ENCODE assay signal across 17 cellular contexts in genomic region chr17:682150-682549, GRCh38. TPM values are rescaled to one million over a fixed set of nuclear protein-coding genes. Genes with fewer than 3 reads are reported as not detected.
A peak's percentile ranks its signal among the peaks of the same experiment; 100 is the strongest.
DNase-seq lines count a peak whose midpoint lies in the region; ATAC-seq and TF ChIP-seq lines count a peak whose summit lies in the region.
"Had no signal": no experiment of that assay in that cellular context is flagged by ENCODE, and none has a peak within 500 bp of the region (broad histone marks: within the 10 kb centered on the region; RNA-seq: fewer than 3 reads in every experiment).

No MANE protein-coding gene starts in this region.

- H3K9me1 ChIP-seq in IMR-90 (ENCODE audit: insufficient read depth, low read length) = peaks cover 4% of the 10 kb centered on the region

- H4K5ac ChIP-seq in IMR-90 (ENCODE audit: low read depth, low read length) = peak overlapping the region; percentile 74

- H3K79me1 ChIP-seq in IMR-90 (ENCODE audit: low read depth in 1 of 2, low read length in 2 of 2) (peaks cover 26 to 52% of the 10 kb centered on the region in 2 experiments), neuronal stem cell (ENCODE audit: low read depth, low read length) (peaks cover 2% of the 10 kb centered on the region)

- H2AFZ ChIP-seq in SK-N-SH (ENCODE audit: low read depth) (no peak overlapping the region), IMR-90 (replicated peaks; ENCODE audit: low read length, poor library complexity) (no peak overlapping the region), neuronal stem cell (ENCODE audit: low read length) (no peak overlapping the region)

- H2BK5ac ChIP-seq in IMR-90 (ENCODE audit: low read depth, low read length, poor library complexity, severe bottlenecking) (peak overlapping the region; percentile 86), neuronal stem cell (ENCODE audit: low read length) (peak overlapping the region; percentile 77)

- peak overlapping the region; percentile 14 to 66; a peak in 3 of 4 replicates for H3K27ac ChIP-seq in SK-N-SH (ENCODE audit: low read depth in 2 of 2, low read length in 1 of 2)
- peak overlapping the region; percentile 75; the same call in 1 of the 2 replicates for H3K27ac ChIP-seq in IMR-90 (ENCODE audit: insufficient read depth, low read length)
- H3K27ac ChIP-seq in neuronal stem cell (replicated peaks; ENCODE audit: low read length) = peak overlapping the region; percentile 77
- H3K27ac ChIP-seq: RWPE1, testis had no signal

- TF ChIP-seq RAD21 in SK-N-SH (IDR thresholded peaks at IDR 0.05; ENCODE audit: low read length) = no peak
- no peak for TF ChIP-seq RAD21 in IMR-90 (IDR thresholded peaks at IDR 0.05; ENCODE audit: low read length)

- dilution Hi-C loops in IMR-90 (cut with HindIII; ENCODE audit: low sequenced_read_pairs, unreplicated experiment) = no loop called here

- H3K79me2 ChIP-seq in SK-N-SH (ENCODE audit: insufficient read depth) = peaks cover 47% of the 10 kb centered on the region

- H3K18ac ChIP-seq in IMR-90 (ENCODE audit: low read depth, low read length) (peak overlapping the region; percentile 39), neuronal stem cell (ENCODE audit: low read length) (peak overlapping the region; percentile 85)

- H4K20me1 ChIP-seq in SK-N-SH (ENCODE audit: insufficient read depth) = no peaks in the 10 kb centered on the region
- no peaks in the 10 kb centered on the region for H4K20me1 ChIP-seq in IMR-90 (ENCODE audit: insufficient read depth, low read length)

- H3K9ac ChIP-seq in SK-N-SH = peak overlapping the region; percentile 28; the same call in 1 of the 2 replicates
- H3K9ac ChIP-seq in IMR-90 (ENCODE audit: low read depth, low read length) = peak overlapping the region; percentile 34
- no peak overlapping the region for H3K9ac ChIP-seq in neuronal stem cell (ENCODE audit: low read depth, low read length, poor library complexity)

- intact Hi-C loops in IMR-90 (cut with micrococcal nuclease) = no loop called here

- ATAC-seq in SK-N-SH treated with all-trans-retinoic acid at 6 μM for 48 hours (no peak; the same call in 2 of the 3 replicates), IMR-90 (ENCODE audit: low read depth) (no peak), GM21390 (IDR thresholded peaks at IDR 0.05; ENCODE audit: unreplicated experiment) (no peak)
- ATAC-seq: activated CD4-positive, alpha-beta T cell treated with anti-CD3 and anti-CD28 coated beads for 36 hours; left cardiac atrium had no signal

- H3F3A ChIP-seq in SK-N-SH (replicated peaks; ENCODE audit: insufficient read depth) = peaks cover under 1% of the 10 kb centered on the region

- H3K23ac ChIP-seq in IMR-90 (ENCODE audit: low read depth, low read length) (peak overlapping the region; percentile 33), neuronal stem cell (ENCODE audit: low read depth, low read length, poor library complexity) (no peak overlapping the region)

- peak overlapping the region; percentile 29; the same call in 1 of the 2 replicates for H3K4me2 ChIP-seq in SK-N-SH
- peak overlapping the region; percentile 9; the same call in 1 of the 2 replicates for H3K4me2 ChIP-seq in IMR-90 (ENCODE audit: low read depth, low read length)
- H3K4me2 ChIP-seq in neuronal stem cell (ENCODE audit: insufficient read depth, low read length, poor library complexity, severe bottlenecking) = no peak overlapping the region

- H3K9me2 ChIP-seq in SK-N-SH = no peaks in the 10 kb centered on the region

- peak overlapping the region; percentile 79 for H3K14ac ChIP-seq in IMR-90 (replicated peaks; ENCODE audit: low read depth, low read length)
- no peak overlapping the region for H3K14ac ChIP-seq in neuronal stem cell (ENCODE audit: low read length)

- H3K27me3 ChIP-seq in SK-N-SH (ENCODE audit: insufficient read depth) (no peaks in the 10 kb centered on the region), IMR-90 (ENCODE audit: control insufficient read depth, insufficient read depth, low read length) (no peaks in the 10 kb centered on the region), neuronal stem cell (ENCODE audit: control insufficient read depth in 3 of 3, insufficient read depth in 3 of 3, low read depth in 1 of 3, low read length in 3 of 3) (no peaks in the 10 kb centered on the region)
- H3K27me3 ChIP-seq: testis had no signal

- CTCF ChIA-PET in SK-N-SH (lab: Yijun Ruan, JAX) (interaction anchor here (1.4 to 7.1 kb wide), 2 partner anchors 130 to 270 kb away, joined by 3 to 54 read pairs; no protein-coding TSS in a partner anchor), IMR-90 (lab: Yijun Ruan, JAX) (no interaction called here)

- H3K36me3 ChIP-seq in SK-N-SH (replicated peaks in 1 of 2; ENCODE audit: control insufficient read depth in 1 of 2, insufficient read depth in 2 of 2, low read length in 1 of 2) = peaks cover 4 to 26% of the 10 kb centered on the region in 2 experiments
- H3K36me3 ChIP-seq in IMR-90 (ENCODE audit: control insufficient read depth, insufficient read depth, low read length) = peaks cover 5% of the 10 kb centered on the region
- peaks cover 1 to 29% of the 10 kb centered on the region in 2 donors for H3K36me3 ChIP-seq in neuronal stem cell (replicated peaks in 1 of 2; ENCODE audit: control insufficient read depth in 2 of 2, insufficient read depth in 2 of 2, low read length in 2 of 2)

- H4K8ac ChIP-seq in IMR-90 (ENCODE audit: low read depth in 2 of 2, low read length in 2 of 2) = peak overlapping the region; percentile 36 to 81; a peak in 3 of 4 replicates
- H4K8ac ChIP-seq in neuronal stem cell (ENCODE audit: low read depth, low read length) = no peak overlapping the region

- no peak overlapping the region for H3K56ac ChIP-seq in IMR-90 (ENCODE audit: extremely low read depth, insufficient read depth, low read length)

- H2AK5ac ChIP-seq in IMR-90 (ENCODE audit: low read depth, low read length) (peak overlapping the region; percentile 53), neuronal stem cell (ENCODE audit: low read depth, low read length) (peak overlapping the region; percentile 61)

- BruUV-seq in IMR-90 (replicated peaks; lab: Mats Ljungman, UMichigan) = no TSS peak

- H2BK12ac ChIP-seq in neuronal stem cell (ENCODE audit: low read length) = peak overlapping the region; percentile 47

- DNase-seq in SK-N-SH (no peak), IMR-90 (no peak), astrocyte of the hippocampus (ENCODE audit: low read depth, low spot score) (peak; percentile 33), neuronal stem cell (ENCODE audit: low spot score) (no peak), iPS-NIHi11 (ENCODE audit: low spot score) (no peak)
- no peak for DNase-seq in activated CD4-positive, CD25-positive, alpha-beta regulatory T cell treated with anti-CD3 and anti-CD28 coated beads, Interleukin-2, amount 50 U/mL, for 72 hours
- DNase-seq: 8988T; activated CD4-positive, alpha-beta T cell treated with anti-CD3 and anti-CD28 coated beads for 36 hours; activated T-cell treated with anti-CD3 and anti-CD28 coated beads, Interleukin-2, amount 50 U/mL, for 48 hours; hypothalamus; left cardiac atrium; NCI-H1930; NCI-H526; testis had no signal

- TF ChIP-seq CTCF in SK-N-SH (IDR thresholded peaks at IDR 0.05) (no peak), IMR-90 (conservative IDR thresholded peaks at IDR 0.05; ENCODE audit: low read depth, low read length) (no peak)

- POLR2A ChIA-PET in SK-N-SH (lab: Yijun Ruan, JAX) = no interaction called here
- POLR2A ChIA-PET in IMR-90 (lab: Charles Lee; ENCODE audit: unreplicated experiment) = no interaction called here

- in situ Hi-C loops in IMR-90 (cut with MboI; ENCODE audit: low sequenced_read_pairs) = no loop called here

- H2BK15ac ChIP-seq in IMR-90 (ENCODE audit: low read depth, low read length) (peak overlapping the region; percentile 51; the same call in 2 of the 3 replicates), neuronal stem cell (ENCODE audit: low read length) (no peak overlapping the region)

- TF ChIP-seq POLR2A in IMR-90 (IDR thresholded peaks at IDR 0.05; ENCODE audit: low read depth, low read length) = no peak

- H2BK20ac ChIP-seq in IMR-90 (ENCODE audit: low read depth, low read length) = peak overlapping the region; percentile 89

- 92% methylated on average over 6 of the region's 6 CpGs for WGBS in SK-N-SH (ENCODE audit: low lambda C conversion rate)
- WGBS in IMR-90 (ENCODE audit: extremely low coverage in 2 of 2, insufficient read length in 1 of 2), 2 experiments = 100% methylated on average over 1 of the region's 6 CpGs; no CpG with 5 or more reads in 1 of the 2 experiments
- no CpG with 5 or more reads among the region's 6 CpGs for WGBS in neuronal stem cell (ENCODE audit: extremely low coverage in 2 of 2, insufficient read length in 2 of 2, insufficient replicate concordance in 1 of 2), 2 donors

- H3K4me3 ChIP-seq in SK-N-SH (ENCODE audit: low read depth in 2 of 2, low read length in 1 of 2) (no peak overlapping the region), IMR-90 (ENCODE audit: insufficient read depth, low read depth, low read length) (no peak overlapping the region), neuronal stem cell (ENCODE audit: low read length in 2 of 2) (no peak overlapping the region)
- H3K4me3 ChIP-seq: testis had no signal

- H3K9me3 ChIP-seq in SK-N-SH (no peaks in the 10 kb centered on the region), IMR-90 (ENCODE audit: control insufficient read depth, insufficient read depth, low read length) (no peaks in the 10 kb centered on the region), neuronal stem cell (replicated peaks in 1 of 2; ENCODE audit: control insufficient read depth in 2 of 2, insufficient read depth in 1 of 2, low read depth in 1 of 2, low read length in 2 of 2) (peaks cover 1 to 12% of the 10 kb centered on the region in 2 donors)
- H3K9me3 ChIP-seq: testis had no signal

- H4K91ac ChIP-seq in IMR-90 (ENCODE audit: insufficient read depth, low read depth, low read length) (peak overlapping the region; percentile 92), neuronal stem cell (ENCODE audit: low read depth, low read length, poor library complexity) (peak overlapping the region; percentile 9)

- H3K4me1 ChIP-seq in SK-N-SH (ENCODE audit: control insufficient read depth in 1 of 2, insufficient read depth in 2 of 2, low read depth in 1 of 2, low read length in 1 of 2) = peaks cover 0 to 10% of the 10 kb centered on the region in 2 experiments; a peak in 1 of 4 replicates
- peaks cover 15% of the 10 kb centered on the region for H3K4me1 ChIP-seq in IMR-90 (ENCODE audit: control insufficient read depth, insufficient read depth, low read length)
- peaks cover 0 to 6% of the 10 kb centered on the region in 2 donors for H3K4me1 ChIP-seq in neuronal stem cell (ENCODE audit: control insufficient read depth in 2 of 2, insufficient read depth in 1 of 2, low read depth in 1 of 2, low read length in 2 of 2)
- H3K4me1 ChIP-seq: testis had no signal

- peak overlapping the region; percentile 10 for H2AK9ac ChIP-seq in IMR-90 (replicated peaks; ENCODE audit: low read depth, low read length, poor library complexity)

- H2BK120ac ChIP-seq in IMR-90 (ENCODE audit: low read depth, low read length) = peak overlapping the region; percentile 76
- no peak overlapping the region for H2BK120ac ChIP-seq in neuronal stem cell (ENCODE audit: low read depth, low read length)

- peak overlapping the region; percentile 91 for H3K4ac ChIP-seq in IMR-90 (ENCODE audit: low read depth, low read length)
- no peak overlapping the region for H3K4ac ChIP-seq in neuronal stem cell (ENCODE audit: low read length)

- TF ChIP-seq EP300 in SK-N-SH (IDR thresholded peaks at IDR 0.05; ENCODE audit: borderline replicate concordance in 1 of 2, low read depth in 1 of 2, low read length in 1 of 2) = no peak

RNA-seq across cellular contexts. Expression of gene VPS53, which starts 32.5 kb away (rescaled TPM):
- polyA plus RNA-seq in SK-N-SH (2012; rRNA removed) (14.8 and 16.8 TPM in 2 replicates), IMR-90 (2012; rRNA removed) (19.3 and 23.4 TPM in 2 replicates)
- 8.1 and 10.3 TPM in 2 replicates for polyA plus RNA-seq in SK-N-SH (2012; cell fraction: cytosol; rRNA removed)
- 20.9 and 34.6 TPM in 2 replicates for polyA plus RNA-seq in SK-N-SH (2012; cell fraction: nucleus; rRNA removed)
- total RNA-seq in IMR-90 (2012; rRNA removed) = 31.0 and 32.8 TPM in 2 replicates
- 6.8 and 8.5 TPM in 2 replicates for polyA plus RNA-seq in IMR-90 (2012; cell fraction: cytosol; rRNA removed)
- polyA plus RNA-seq in IMR-90 (2012; cell fraction: nucleus; rRNA removed; ENCODE audit: low replicate concordance) = 14.4 and 19.3 TPM in 2 replicates
- 14.6 TPM for polyA plus RNA-seq in neuronal stem cell (2013, experiment 1 of 2)
- 14.5 TPM for polyA plus RNA-seq in neuronal stem cell (2013, experiment 2 of 2)

RNA-seq across cellular contexts. Expression of gene TLCD3A, which starts 50.2 kb away (rescaled TPM):
- 31.7 and 34.4 TPM in 2 replicates for polyA plus RNA-seq in SK-N-SH (2012; rRNA removed)
- polyA plus RNA-seq in SK-N-SH (2012; cell fraction: cytosol; rRNA removed) = 27.5 and 33.4 TPM in 2 replicates
- 20.3 and 20.8 TPM in 2 replicates for polyA plus RNA-seq in SK-N-SH (2012; cell fraction: nucleus; rRNA removed)
- 14.4 and 15.2 TPM in 2 replicates for total RNA-seq in IMR-90 (2012; rRNA removed)
- polyA plus RNA-seq in IMR-90 (2012; rRNA removed) = 33.3 and 35.0 TPM in 2 replicates
- polyA plus RNA-seq in IMR-90 (2012; cell fraction: cytosol; rRNA removed) = 23.3 and 36.1 TPM in 2 replicates
- 19.6 and 20.6 TPM in 2 replicates for polyA plus RNA-seq in IMR-90 (2012; cell fraction: nucleus; rRNA removed; ENCODE audit: low replicate concordance)
- polyA plus RNA-seq in neuronal stem cell (2013, experiment 1 of 2) = 25.6 TPM
- 25.3 TPM for polyA plus RNA-seq in neuronal stem cell (2013, experiment 2 of 2)
